27 cellular contexts compared by ENCODE assay signal in the genomic region with DNA sequence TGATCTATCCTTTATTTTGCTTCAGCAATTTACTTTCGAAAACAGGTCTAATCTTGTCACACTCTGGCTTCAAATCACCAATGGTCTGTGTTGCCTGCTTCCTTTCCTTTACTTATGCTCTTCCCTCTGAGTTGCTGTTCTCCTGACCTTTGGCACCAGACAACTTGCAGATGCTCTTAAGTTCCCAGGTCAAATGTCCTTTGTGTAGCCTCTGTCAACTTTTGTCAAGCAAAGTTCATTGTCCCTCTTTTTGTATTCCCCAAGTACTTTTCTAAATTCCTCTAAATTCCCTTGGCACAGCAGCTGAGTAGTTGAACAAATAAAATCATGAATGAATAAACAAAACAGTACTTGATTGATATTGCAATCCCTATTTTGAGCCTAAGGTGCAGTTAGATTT.
"Had no signal": no experiment of that assay in that cellular context is flagged by ENCODE, and none has a peak within 500 bp of the region (broad histone marks: within the 10 kb centered on the region; RNA-seq: fewer than 3 reads in every experiment).

No MANE protein-coding gene starts in this region.

- H3K27ac ChIP-seq: neural progenitor cell, pancreas, prostate gland, right lobe of liver, sigmoid colon, suprapubic skin, testis, tibial artery, transverse colon, upper lobe of right lung, uterus had no signal

- DNase-seq: naive B cell; naive thymus-derived CD8-positive, alpha-beta T cell; occipital lobe; pancreas; right cardiac atrium; right lobe of liver; sigmoid colon; small intestine; stimulated activated CD4-positive, alpha-beta T cell treated with anti-CD3 and anti-CD28 coated beads, Interleukin-15, amount 100 ng/mL, for 24 hours; stimulated activated CD4-positive, alpha-beta T cell treated with anti-CD3 and anti-CD28 coated beads, Interleukin-2, amount 100 ng/mL, for 24 hours; stimulated activated CD4-positive, alpha-beta T cell treated with anti-CD3 and anti-CD28 coated beads, Interleukin-2, amount 100 ng/mL, for 48 hours; stimulated activated CD4-positive, alpha-beta T cell treated with anti-CD3 and anti-CD28 coated beads, Interleukin-4, amount 100 ng/mL, for 24 hours; stimulated activated naive B cell treated with anti-CD40 and anti-IgM and Interleukin-4, amounts not matched to agents 10 μg/mL and 1 μg/mL and 100 μg/mL, for 72 hours; stimulated activated naive CD8-positive, alpha-beta T cell treated with anti-CD3 and anti-CD28 coated beads, Interleukin-15, amount 100 ng/mL, for 72 hours; stimulated activated naive CD8-positive, alpha-beta T cell treated with anti-CD3 and anti-CD28 coated beads, Interleukin-15, Interleukin-2, amounts not matched to agents 100 U/mL and 50 U/mL, for 24 hours; substantia nigra; testis; tibial artery; transverse colon; upper lobe of right lung; uterus had no signal

- H3K9me3 Mint-ChIP-seq: naive B cell; naive thymus-derived CD8-positive, alpha-beta T cell; natural killer cell treated with Interleukin-12 subunit alpha and Interleukin-12 subunit beta and Interleukin-15 and Interleukin-18, amount 100 ng/mL, for 72 hours; neural progenitor cell; stimulated activated effector memory CD8-positive, alpha-beta T cell treated with anti-CD3 and anti-CD28 coated beads, Interleukin-12 subunit alpha, Interleukin-12 subunit beta, amount 100 ng/mL, for 72 hours; stimulated activated naive B cell treated with anti-CD40 and anti-IgM and Interleukin-4, amounts not matched to agents 10 μg/mL and 1 μg/mL and 100 μg/mL, for 72 hours; stimulated activated naive CD8-positive, alpha-beta T cell treated with anti-CD3 and anti-CD28 coated beads, Interleukin-15, amount 100 ng/mL, for 72 hours; type B pancreatic cell had no signal

- H3K27me3 Mint-ChIP-seq: natural killer cell treated with Interleukin-12 subunit alpha and Interleukin-12 subunit beta and Interleukin-15 and Interleukin-18, amount 100 ng/mL, for 72 hours; stimulated activated naive B cell treated with anti-CD40 and anti-IgM and Interleukin-4, amounts not matched to agents 10 μg/mL and 1 μg/mL and 100 μg/mL, for 72 hours; type B pancreatic cell had no signal

- H3K4me3 Mint-ChIP-seq: naive B cell; naive thymus-derived CD8-positive, alpha-beta T cell; natural killer cell treated with Interleukin-12 subunit alpha and Interleukin-12 subunit beta and Interleukin-15 and Interleukin-18, amount 100 ng/mL, for 72 hours; neural progenitor cell; stimulated activated effector memory CD8-positive, alpha-beta T cell treated with anti-CD3 and anti-CD28 coated beads, Interleukin-12 subunit alpha, Interleukin-12 subunit beta, amount 100 ng/mL, for 72 hours; stimulated activated naive B cell treated with anti-CD40 and anti-IgM and Interleukin-4, amounts not matched to agents 10 μg/mL and 1 μg/mL and 100 μg/mL, for 72 hours; stimulated activated naive CD8-positive, alpha-beta T cell treated with anti-CD3 and anti-CD28 coated beads, Interleukin-15, amount 100 ng/mL, for 72 hours; type B pancreatic cell had no signal

- ATAC-seq: naive thymus-derived CD8-positive, alpha-beta T cell; natural killer cell treated with Interleukin-12 subunit alpha and Interleukin-12 subunit beta and Interleukin-15 and Interleukin-18, amount 100 ng/mL, for 72 hours; pancreas; right cardiac atrium; stimulated activated effector memory CD8-positive, alpha-beta T cell treated with anti-CD3 and anti-CD28 coated beads, Interleukin-12 subunit alpha, Interleukin-12 subunit beta, amount 100 ng/mL, for 72 hours; stimulated activated naive B cell treated with anti-CD40 and anti-IgM and Interleukin-4, amounts not matched to agents 10 μg/mL and 1 μg/mL and 100 μg/mL, for 72 hours; stimulated activated naive CD8-positive, alpha-beta T cell treated with anti-CD3 and anti-CD28 coated beads, Interleukin-15, amount 100 ng/mL, for 72 hours; stimulated activated naive CD8-positive, alpha-beta T cell treated with anti-CD3 and anti-CD28 coated beads, Interleukin-15, Interleukin-2, amounts not matched to agents 100 U/mL and 50 U/mL, for 24 hours; upper lobe of right lung had no signal

- H2AFZ ChIP-seq: neural progenitor cell had no signal

- H3K4me1 Mint-ChIP-seq: naive B cell; naive thymus-derived CD8-positive, alpha-beta T cell; stimulated activated effector memory CD8-positive, alpha-beta T cell treated with anti-CD3 and anti-CD28 coated beads, Interleukin-12 subunit alpha, Interleukin-12 subunit beta, amount 100 ng/mL, for 72 hours; stimulated activated naive B cell treated with anti-CD40 and anti-IgM and Interleukin-4, amounts not matched to agents 10 μg/mL and 1 μg/mL and 100 μg/mL, for 72 hours; stimulated activated naive CD8-positive, alpha-beta T cell treated with anti-CD3 and anti-CD28 coated beads, Interleukin-15, amount 100 ng/mL, for 72 hours had no signal

- H3K36me3 ChIP-seq: neural progenitor cell, prostate gland, right lobe of liver, transverse colon, upper lobe of right lung, uterus had no signal

- H3K36me3 Mint-ChIP-seq: naive B cell; naive thymus-derived CD8-positive, alpha-beta T cell; natural killer cell treated with Interleukin-12 subunit alpha and Interleukin-12 subunit beta and Interleukin-15 and Interleukin-18, amount 100 ng/mL, for 72 hours; neural progenitor cell; stimulated activated effector memory CD8-positive, alpha-beta T cell treated with anti-CD3 and anti-CD28 coated beads, Interleukin-12 subunit alpha, Interleukin-12 subunit beta, amount 100 ng/mL, for 72 hours; stimulated activated naive B cell treated with anti-CD40 and anti-IgM and Interleukin-4, amounts not matched to agents 10 μg/mL and 1 μg/mL and 100 μg/mL, for 72 hours had no signal

- H3K4me1 ChIP-seq: neural progenitor cell, pancreas, prostate gland, sigmoid colon, suprapubic skin, testis, transverse colon, upper lobe of right lung, uterus had no signal

- H3K4me2 ChIP-seq: neural progenitor cell had no signal

- H3K4me3 ChIP-seq: neural progenitor cell, pancreas, prostate gland, right lobe of liver, sigmoid colon, suprapubic skin, testis, tibial artery, transverse colon, upper lobe of right lung, uterus had no signal

- H3K27me3 ChIP-seq: neural progenitor cell, pancreas, right lobe of liver, sigmoid colon, suprapubic skin, testis, tibial artery, transverse colon, upper lobe of right lung, uterus had no signal

- H3K27ac Mint-ChIP-seq: naive B cell; naive thymus-derived CD8-positive, alpha-beta T cell; natural killer cell treated with Interleukin-12 subunit alpha and Interleukin-12 subunit beta and Interleukin-15 and Interleukin-18, amount 100 ng/mL, for 72 hours; neural progenitor cell; stimulated activated effector memory CD8-positive, alpha-beta T cell treated with anti-CD3 and anti-CD28 coated beads, Interleukin-12 subunit alpha, Interleukin-12 subunit beta, amount 100 ng/mL, for 72 hours; stimulated activated naive B cell treated with anti-CD40 and anti-IgM and Interleukin-4, amounts not matched to agents 10 μg/mL and 1 μg/mL and 100 μg/mL, for 72 hours; stimulated activated naive CD8-positive, alpha-beta T cell treated with anti-CD3 and anti-CD28 coated beads, Interleukin-15, amount 100 ng/mL, for 72 hours; type B pancreatic cell had no signal

- H3K9ac ChIP-seq: neural progenitor cell had no signal

- H3K9me3 ChIP-seq: pancreas, prostate gland, right lobe of liver, sigmoid colon, suprapubic skin, testis, tibial artery, transverse colon, upper lobe of right lung, uterus had no signal
